1 cellular context compared by ENCODE assay signal in the genomic region with DNA sequence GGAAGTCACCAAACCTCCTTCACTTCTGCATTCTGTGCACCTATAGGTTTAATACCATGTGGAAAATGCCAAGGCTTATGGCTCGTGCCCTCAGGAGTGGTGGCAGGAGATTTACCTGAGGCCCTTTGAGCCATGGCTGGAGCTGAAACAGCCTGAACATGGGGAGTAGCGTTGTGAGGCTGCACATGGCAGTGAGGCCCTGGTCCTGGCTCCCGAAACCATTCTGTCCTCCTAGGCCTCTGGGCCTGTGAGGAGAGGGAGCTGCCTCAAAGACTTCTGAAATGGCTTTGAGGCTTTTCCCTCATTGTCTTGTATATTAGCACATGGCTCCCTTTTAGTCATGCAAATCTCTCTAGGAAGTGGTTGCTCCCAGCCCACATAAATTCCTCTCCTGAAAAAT.
TF ChIP-seq lines count a peak whose summit lies in the region.

No MANE protein-coding gene starts in this region.

TF ChIP-seq in H1, 55 proteins besides CTCF, POLR2A, EP300 and RAD21 (continued from another document):
- no peak for TF ChIP-seq SIN3A (conservative IDR thresholded peaks at IDR 0.05 in 1 of 2, IDR thresholded peaks at IDR 0.05 in 1 of 2; ENCODE audit: low read depth in 1 of 2, low read length in 2 of 2)
- no peak for TF ChIP-seq SIRT6 (IDR thresholded peaks at IDR 0.05; ENCODE audit: low read length)
- TF ChIP-seq ATF3 (IDR thresholded peaks at IDR 0.05; ENCODE audit: insufficient read depth, low read depth, low read length), result no peak
